In genomic region chr1:82284213-82284612, GRCh38 we compare ENCODE assay signal across 20 cellular contexts.
DNase-seq lines count a peak whose midpoint lies in the region; ATAC-seq, FAIRE-seq and TF ChIP-seq lines count a peak whose summit lies in the region.
"Had no signal": no experiment of that assay in that cellular context is flagged by ENCODE, and none has a peak within 500 bp of the region (broad histone marks: within the 10 kb centered on the region; RNA-seq: fewer than 3 reads in every experiment).

No MANE protein-coding gene starts in this region.

- H3K4me1 ChIP-seq in SK-N-SH (ENCODE audit: control insufficient read depth in 1 of 2, insufficient read depth in 2 of 2, low read depth in 1 of 2, low read length in 1 of 2), result no peaks in the 10 kb centered on the region
- no peaks in the 10 kb centered on the region for H3K4me1 ChIP-seq in upper lobe of right lung
- H3K4me1 ChIP-seq: BLaER1, SJCRH30 had no signal

- H2AFZ ChIP-seq in SK-N-SH (ENCODE audit: low read depth), result no peak overlapping the region
- H2AFZ ChIP-seq: GM23338, PC-9 had no signal

- peak; percentile 56 for ATAC-seq in SK-N-SH treated with all-trans-retinoic acid at 6 μM for 48 hours
- ATAC-seq in HG03378 (IDR thresholded peaks at IDR 0.05; ENCODE audit: unreplicated experiment), result no peak
- ATAC-seq in GM21723 (IDR thresholded peaks at IDR 0.05; ENCODE audit: unreplicated experiment), result no peak
- no peak for ATAC-seq in upper lobe of right lung
- ATAC-seq: CD8-positive, alpha-beta T cell; GM23338 had no signal

- DNase-seq in SK-N-SH (no peak), bronchial epithelial cell (ENCODE audit: low read depth) (peak; percentile 21), fibroblast of the aortic adventitia (ENCODE audit: low read depth) (peak; percentile 51), upper lobe of right lung (no peak), NCI-H2107 treated with DMSO at 0.1 percent for 48 hours (lab: John Stamatoyannopoulos, UW; ENCODE audit: unreplicated experiment) (no peak)
- DNase-seq: 8988T; CD8-positive, alpha-beta T cell; DMS79; KBM-7; NCI-H1092 treated with DMSO at 0.1 percent for 48 hours; NCI-H2081 treated with DMSO at 0.1 percent for 48 hours; NCI-H345; NCI-H526; PC-9; SJCRH30 had no signal

- no peaks in the 10 kb centered on the region for H3K27me3 ChIP-seq in SK-N-SH (ENCODE audit: insufficient read depth)
- H3K27me3 ChIP-seq in bronchial epithelial cell (ENCODE audit: control insufficient read depth, insufficient read depth, low read length), result no peaks in the 10 kb centered on the region
- no peaks in the 10 kb centered on the region for H3K27me3 ChIP-seq in upper lobe of right lung
- H3K27me3 ChIP-seq: BLaER1, SJCRH30 had no signal

- H3K9ac ChIP-seq in SK-N-SH, result no peak overlapping the region
- H3K9ac ChIP-seq: BLaER1 had no signal

- H4K20me1 ChIP-seq in SK-N-SH (ENCODE audit: insufficient read depth), result no peaks in the 10 kb centered on the region
- H4K20me1 ChIP-seq: BLaER1 had no signal

- no peaks in the 10 kb centered on the region for H3F3A ChIP-seq in SK-N-SH (replicated peaks; ENCODE audit: insufficient read depth)

- 23% methylated on average over 1 of the region's 1 CpG for WGBS in SK-N-SH (ENCODE audit: low lambda C conversion rate)

- H3K4me3 ChIP-seq in SK-N-SH (ENCODE audit: low read depth in 2 of 2, low read length in 1 of 2), result no peak overlapping the region
- no peak overlapping the region for H3K4me3 ChIP-seq in bronchial epithelial cell (ENCODE audit: low read depth, low read length)
- no peak overlapping the region for H3K4me3 ChIP-seq in fibroblast of the aortic adventitia (ENCODE audit: low read depth, low read length)
- no peak overlapping the region for H3K4me3 ChIP-seq in upper lobe of right lung
- H3K4me3 ChIP-seq: BLaER1, GM23338, PC-9, SJCRH30 had no signal

- CTCF ChIA-PET in SK-N-SH (lab: Yijun Ruan, JAX), result no interaction called here

- POLR2A ChIA-PET in SK-N-SH (lab: Yijun Ruan, JAX), result no interaction called here

- TF ChIP-seq EP300 in SK-N-SH (IDR thresholded peaks at IDR 0.05; ENCODE audit: borderline replicate concordance in 1 of 2, low read depth in 1 of 2, low read length in 1 of 2), result no peak

- H3K36me3 ChIP-seq in SK-N-SH (replicated peaks in 1 of 2; ENCODE audit: control insufficient read depth in 1 of 2, insufficient read depth in 2 of 2, low read length in 1 of 2) (no peaks in the 10 kb centered on the region), bronchial epithelial cell (ENCODE audit: control insufficient read depth, insufficient read depth, low read length) (no peaks in the 10 kb centered on the region), upper lobe of right lung (no peaks in the 10 kb centered on the region)
- H3K36me3 ChIP-seq: BLaER1, SJCRH30 had no signal

- no peak overlapping the region for H3K4me2 ChIP-seq in SK-N-SH
- H3K4me2 ChIP-seq: BLaER1, GM23338, PC-9 had no signal

- TF ChIP-seq RAD21 in SK-N-SH (IDR thresholded peaks at IDR 0.05; ENCODE audit: low read length), result no peak

- no peaks in the 10 kb centered on the region for H3K9me2 ChIP-seq in SK-N-SH

- TF ChIP-seq CTCF in SK-N-SH (IDR thresholded peaks at IDR 0.05) (no peak), bronchial epithelial cell (IDR thresholded peaks at IDR 0.05; ENCODE audit: insufficient read depth, low read length, severe bottlenecking) (no peak), fibroblast of the aortic adventitia (IDR thresholded peaks at IDR 0.05; ENCODE audit: insufficient read depth, low read length) (no peak), upper lobe of right lung (IDR thresholded peaks at IDR 0.05) (no peak)

- H3K79me2 ChIP-seq in SK-N-SH (ENCODE audit: insufficient read depth), result no peaks in the 10 kb centered on the region

- H3K27ac ChIP-seq in SK-N-SH (ENCODE audit: low read depth in 2 of 2, low read length in 1 of 2) (no peak overlapping the region), upper lobe of right lung (no peak overlapping the region)
- H3K27ac ChIP-seq: BLaER1, PC-9, SJCRH30 had no signal

- FAIRE-seq in bronchial epithelial cell (lab: Jason Lieb, UNC), result no peak

- intact Hi-C loops in upper lobe of right lung (cut with DNase I), result no loop called here

- H3K9me3 ChIP-seq in SK-N-SH (no peaks in the 10 kb centered on the region), upper lobe of right lung (no peaks in the 10 kb centered on the region)
- H3K9me3 ChIP-seq: BLaER1, SJCRH30 had no signal

TF ChIP-seq in SK-N-SH treated with all-trans-retinoic acid at 6 μM for 48 hours, 23 proteins besides CTCF, POLR2A, EP300 and RAD21 (continues in another document):
- TF ChIP-seq ZFP30 (CRISPR knock-in tag; IDR thresholded peaks at IDR 0.05) (no peak), PPARA (CRISPR knock-in tag; IDR thresholded peaks at IDR 0.05; ENCODE audit: borderline replicate concordance) (no peak), ISL1 (CRISPR knock-in tag; IDR thresholded peaks at IDR 0.05) (no peak), ZC3H10 (CRISPR knock-in tag; IDR thresholded peaks at IDR 0.05) (no peak), GLIS3 (CRISPR knock-in tag; IDR thresholded peaks at IDR 0.05) (no peak), ZNF70 (CRISPR knock-in tag; IDR thresholded peaks at IDR 0.05) (no peak), TOX (CRISPR knock-in tag; IDR thresholded peaks at IDR 0.05; ENCODE audit: borderline replicate concordance) (no peak), TCF4 (CRISPR knock-in tag; IDR thresholded peaks at IDR 0.05; ENCODE audit: borderline replicate concordance) (no peak)
- TF ChIP-seq, protein P1, sequence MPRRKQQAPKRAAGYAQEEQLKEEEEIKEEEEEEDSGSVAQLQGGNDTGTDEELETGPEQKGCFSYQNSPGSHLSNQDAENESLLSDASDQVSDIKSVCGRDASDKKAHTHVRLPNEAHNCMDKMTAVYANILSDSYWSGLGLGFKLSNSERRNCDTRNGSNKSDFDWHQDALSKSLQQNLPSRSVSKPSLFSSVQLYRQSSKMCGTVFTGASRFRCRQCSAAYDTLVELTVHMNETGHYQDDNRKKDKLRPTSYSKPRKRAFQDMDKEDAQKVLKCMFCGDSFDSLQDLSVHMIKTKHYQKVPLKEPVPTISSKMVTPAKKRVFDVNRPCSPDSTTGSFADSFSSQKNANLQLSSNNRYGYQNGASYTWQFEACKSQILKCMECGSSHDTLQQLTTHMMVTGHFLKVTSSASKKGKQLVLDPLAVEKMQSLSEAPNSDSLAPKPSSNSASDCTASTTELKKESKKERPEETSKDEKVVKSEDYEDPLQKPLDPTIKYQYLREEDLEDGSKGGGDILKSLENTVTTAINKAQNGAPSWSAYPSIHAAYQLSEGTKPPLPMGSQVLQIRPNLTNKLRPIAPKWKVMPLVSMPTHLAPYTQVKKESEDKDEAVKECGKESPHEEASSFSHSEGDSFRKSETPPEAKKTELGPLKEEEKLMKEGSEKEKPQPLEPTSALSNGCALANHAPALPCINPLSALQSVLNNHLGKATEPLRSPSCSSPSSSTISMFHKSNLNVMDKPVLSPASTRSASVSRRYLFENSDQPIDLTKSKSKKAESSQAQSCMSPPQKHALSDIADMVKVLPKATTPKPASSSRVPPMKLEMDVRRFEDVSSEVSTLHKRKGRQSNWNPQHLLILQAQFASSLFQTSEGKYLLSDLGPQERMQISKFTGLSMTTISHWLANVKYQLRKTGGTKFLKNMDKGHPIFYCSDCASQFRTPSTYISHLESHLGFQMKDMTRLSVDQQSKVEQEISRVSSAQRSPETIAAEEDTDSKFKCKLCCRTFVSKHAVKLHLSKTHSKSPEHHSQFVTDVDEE (CRISPR knock-in tag; IDR thresholded peaks at IDR 0.05), result no peak

TF ChIP-seq in SK-N-SH, 30 proteins besides CTCF, POLR2A, EP300 and RAD21:
- TF ChIP-seq NFIC (IDR thresholded peaks at IDR 0.05; ENCODE audit: borderline replicate concordance) (no peak), RFX5 (IDR thresholded peaks at IDR 0.05; ENCODE audit: low read length) (no peak), GATA2 (CRISPR knock-in tag; IDR thresholded peaks at IDR 0.05) (no peak), FOXM1 (IDR thresholded peaks at IDR 0.05; ENCODE audit: low read depth) (no peak), TEAD4 (IDR thresholded peaks at IDR 0.05; ENCODE audit: borderline replicate concordance, insufficient read depth) (no peak)
- TF ChIP-seq, protein P2, sequence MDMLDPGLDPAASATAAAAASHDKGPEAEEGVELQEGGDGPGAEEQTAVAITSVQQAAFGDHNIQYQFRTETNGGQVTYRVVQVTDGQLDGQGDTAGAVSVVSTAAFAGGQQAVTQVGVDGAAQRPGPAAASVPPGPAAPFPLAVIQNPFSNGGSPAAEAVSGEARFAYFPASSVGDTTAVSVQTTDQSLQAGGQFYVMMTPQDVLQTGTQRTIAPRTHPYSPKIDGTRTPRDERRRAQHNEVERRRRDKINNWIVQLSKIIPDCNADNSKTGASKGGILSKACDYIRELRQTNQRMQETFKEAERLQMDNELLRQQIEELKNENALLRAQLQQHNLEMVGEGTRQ (IDR thresholded peaks at IDR 0.05; ENCODE audit: borderline replicate concordance, low read depth, low read length), result no peak
- TF ChIP-seq, protein P3, sequence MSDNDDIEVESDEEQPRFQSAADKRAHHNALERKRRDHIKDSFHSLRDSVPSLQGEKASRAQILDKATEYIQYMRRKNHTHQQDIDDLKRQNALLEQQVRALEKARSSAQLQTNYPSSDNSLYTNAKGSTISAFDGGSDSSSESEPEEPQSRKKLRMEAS (IDR thresholded peaks at IDR 0.05; ENCODE audit: low read depth), result no peak

Comparison
In these comparisons a context has a peak if more than half of its experiments do, and no peak if none do; other contexts are left out.
1. DNase-seq: peak in bronchial epithelial cell (single experiment) and fibroblast of the aortic adventitia (single experiment); none in SK-N-SH (single experiment), upper lobe of right lung (single experiment) and NCI-H2107 treated with DMSO at 0.1 percent for 48 hours (single experiment).